Comparison of ENCODE assay signal across 7 cellular contexts in the genomic region with DNA sequence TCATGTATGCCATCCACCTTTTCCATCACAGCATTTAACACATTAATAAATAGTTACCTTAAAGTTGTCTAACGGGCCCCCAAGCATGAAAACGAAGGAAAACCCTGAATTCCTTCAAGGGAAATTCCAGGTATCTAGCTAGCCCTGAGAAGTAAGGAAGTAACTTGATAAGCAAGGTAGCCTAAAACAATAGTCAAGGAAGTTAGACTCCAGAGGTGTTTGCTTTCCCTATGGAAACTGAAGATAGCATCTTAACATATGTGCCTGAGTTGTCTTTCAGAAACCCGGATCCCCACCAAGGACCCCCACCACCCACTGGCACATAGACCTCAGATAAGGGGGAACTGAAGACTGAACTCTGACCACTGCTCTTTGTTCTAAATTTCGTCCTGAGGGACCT.
"Had no signal": no experiment of that assay in that cellular context is flagged by ENCODE, and none has a peak within 500 bp of the region (broad histone marks: within the 10 kb centered on the region; RNA-seq: fewer than 3 reads in every experiment).

No MANE protein-coding gene starts in this region.

- H3K4me3 Mint-ChIP-seq: HFFc6 had no signal

- DNase-seq: GOT3, H7, HFFc6, IMR-90, KG1 had no signal

- H3K27ac Mint-ChIP-seq: HFFc6 had no signal

- ATAC-seq: HCT116, K562 had no signal
